ENCODE assay signal across 11 cellular contexts in the genomic region with DNA sequence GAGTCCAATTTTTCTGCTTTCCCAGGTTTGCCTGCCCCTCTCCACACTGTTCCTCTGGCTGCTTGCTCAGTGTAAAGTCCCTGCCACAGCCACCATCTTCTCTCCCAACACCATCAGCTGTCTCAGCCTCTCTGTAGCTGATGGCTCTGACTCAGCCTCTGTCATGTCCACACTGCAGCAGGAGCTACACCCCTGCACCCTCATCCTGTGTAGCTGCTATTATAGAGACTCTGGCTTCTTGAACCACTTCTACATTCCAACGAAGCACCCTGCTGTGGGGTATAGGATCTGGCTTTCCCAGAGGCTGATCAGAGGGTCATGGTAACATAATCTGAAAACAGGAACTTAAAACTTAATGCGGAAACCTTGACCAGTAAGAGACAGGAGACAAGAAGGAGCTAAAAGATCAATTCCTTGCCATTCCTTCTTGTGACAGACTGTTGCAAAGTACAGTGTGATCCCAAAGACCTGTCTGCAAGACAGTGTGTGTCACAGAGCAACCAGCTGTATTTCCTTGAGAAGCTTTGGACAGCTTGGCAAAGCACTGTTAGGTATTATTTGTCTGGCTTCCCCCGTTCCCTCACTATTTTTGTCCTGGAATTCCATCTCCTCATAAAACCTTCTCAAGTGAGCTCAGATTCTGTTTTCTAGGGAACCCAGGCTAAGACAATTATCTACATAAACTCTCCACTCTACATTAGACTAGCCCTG. TPM values are rescaled to one million over a fixed set of nuclear protein-coding genes. Genes with fewer than 3 reads are reported as not detected.
DNase-seq lines count a peak whose midpoint lies in the region; ATAC-seq and TF ChIP-seq lines count a peak whose summit lies in the region.
"Had no signal": no experiment of that assay in that cellular context is flagged by ENCODE, and none has a peak within 500 bp of the region (broad histone marks: within the 10 kb centered on the region; RNA-seq: fewer than 3 reads in every experiment).

No MANE protein-coding gene starts in this region.

- no peak overlapping the region for H3K4me3 Mint-ChIP-seq in WTC11
- no peak overlapping the region for H3K4me3 Mint-ChIP-seq in stimulated activated naive CD8-positive, alpha-beta T cell treated with anti-CD3 and anti-CD28 coated beads, Interleukin-15, amount 100 ng/mL, for 72 hours
- H3K4me3 Mint-ChIP-seq: dendritic cell treated with granulocyte-macrophage colony-stimulating factor and Interleukin-4, amounts not matched to agents 40 ng/mL and 50 ng/mL, for 4 days had no signal

- no peaks in the 10 kb centered on the region for H3K27me3 Mint-ChIP-seq in WTC11 (ENCODE audit: low read depth)
- no peaks in the 10 kb centered on the region for H3K27me3 Mint-ChIP-seq in stimulated activated naive CD8-positive, alpha-beta T cell treated with anti-CD3 and anti-CD28 coated beads, Interleukin-15, amount 100 ng/mL, for 72 hours

- TF ChIP-seq CTCF in WTC11 (IDR thresholded peaks at IDR 0.05) = no peak

- peaks cover 0 to 5% of the 10 kb centered on the region in 2 donors for H3K9me3 Mint-ChIP-seq in activated naive CD4-positive, alpha-beta T cell treated with anti-CD3 and anti-CD28 coated beads, Interleukin-2, amount 50 U/mL, for 72 hours
- H3K9me3 Mint-ChIP-seq in WTC11 = no peaks in the 10 kb centered on the region
- H3K9me3 Mint-ChIP-seq in stimulated activated naive CD8-positive, alpha-beta T cell treated with anti-CD3 and anti-CD28 coated beads, Interleukin-15, amount 100 ng/mL, for 72 hours = peaks cover 0 to 5% of the 10 kb centered on the region in 2 donors

- ATAC-seq in activated naive CD4-positive, alpha-beta T cell treated with anti-CD3 and anti-CD28 coated beads, Interleukin-2, amount 50 U/mL, for 72 hours = peak; percentile 33 to 38
- ATAC-seq in WTC11 = peak; percentile 88
- ATAC-seq in stimulated activated naive CD8-positive, alpha-beta T cell treated with anti-CD3 and anti-CD28 coated beads, Interleukin-15, amount 100 ng/mL, for 72 hours = peak; percentile 83
- no peak for ATAC-seq in HG03139 (IDR thresholded peaks at IDR 0.05; ENCODE audit: unreplicated experiment)

- H3K4me1 Mint-ChIP-seq in WTC11 = peaks cover 10% of the 10 kb centered on the region
- H3K4me1 Mint-ChIP-seq in stimulated activated naive CD8-positive, alpha-beta T cell treated with anti-CD3 and anti-CD28 coated beads, Interleukin-15, amount 100 ng/mL, for 72 hours = peaks cover 56% of the 10 kb centered on the region

- H3K36me3 Mint-ChIP-seq in activated naive CD4-positive, alpha-beta T cell treated with anti-CD3 and anti-CD28 coated beads, Interleukin-2, amount 50 U/mL, for 72 hours = peaks cover 0 to 6% of the 10 kb centered on the region in 2 donors
- H3K36me3 Mint-ChIP-seq in WTC11 = no peaks in the 10 kb centered on the region

- H3K27ac Mint-ChIP-seq in activated naive CD4-positive, alpha-beta T cell treated with anti-CD3 and anti-CD28 coated beads, Interleukin-2, amount 50 U/mL, for 72 hours = no peak overlapping the region
- no peak overlapping the region; the same call in 1 of the 2 replicates for H3K27ac Mint-ChIP-seq in WTC11
- no peak overlapping the region for H3K27ac Mint-ChIP-seq in stimulated activated naive CD8-positive, alpha-beta T cell treated with anti-CD3 and anti-CD28 coated beads, Interleukin-15, amount 100 ng/mL, for 72 hours

- POLR2A ChIA-PET in WTC11 (lab: Charles Lee) = no interaction called here

- no peak for DNase-seq in activated naive CD4-positive, alpha-beta T cell treated with anti-CD3 and anti-CD28 coated beads, Interleukin-2, amount 50 U/mL, for 72 hours (ENCODE audit: low spot score in 2 of 2)
- DNase-seq in activated naive CD4-positive, alpha-beta T cell treated with anti-CD3 and anti-CD28 coated beads, Interleukin-2, amount 50 U/mL, for 16 hours = no peak
- DNase-seq in WTC11 (ENCODE audit: low spot score) (peak; percentile 30), glomerular visceral epithelial cell (ENCODE audit: extremely low spot score) (peak; percentile 42), DMS114 treated with DMSO at 0.1 percent for 48 hours (lab: John Stamatoyannopoulos, UW; ENCODE audit: unreplicated experiment) (no peak), cerebellum (ENCODE audit: low spot score) (no peak)
- DNase-seq in stimulated activated naive CD8-positive, alpha-beta T cell treated with anti-CD3 and anti-CD28 coated beads, Interleukin-15, amount 100 ng/mL, for 72 hours = no peak
- DNase-seq: NCI-H187; stimulated activated naive CD4-positive, alpha-beta T cell had no signal

- CTCF ChIA-PET in WTC11 (lab: Charles Lee) = interaction anchor here (1.0 kb wide), 1 partner anchor 46 kb away, joined by 3 read pairs; no protein-coding TSS in a partner anchor

TF ChIP-seq in WTC11, 78 proteins besides CTCF, POLR2A, EP300 and RAD21:
- TF ChIP-seq, protein P1, sequence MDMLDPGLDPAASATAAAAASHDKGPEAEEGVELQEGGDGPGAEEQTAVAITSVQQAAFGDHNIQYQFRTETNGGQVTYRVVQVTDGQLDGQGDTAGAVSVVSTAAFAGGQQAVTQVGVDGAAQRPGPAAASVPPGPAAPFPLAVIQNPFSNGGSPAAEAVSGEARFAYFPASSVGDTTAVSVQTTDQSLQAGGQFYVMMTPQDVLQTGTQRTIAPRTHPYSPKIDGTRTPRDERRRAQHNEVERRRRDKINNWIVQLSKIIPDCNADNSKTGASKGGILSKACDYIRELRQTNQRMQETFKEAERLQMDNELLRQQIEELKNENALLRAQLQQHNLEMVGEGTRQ (CRISPR knock-in tag; IDR thresholded peaks at IDR 0.05) = no peak
- TF ChIP-seq ZNF263 (CRISPR knock-in tag; IDR thresholded peaks at IDR 0.05; ENCODE audit: low read depth) (no peak), MLX (CRISPR knock-in tag; IDR thresholded peaks at IDR 0.05) (no peak), ZBTB43 (CRISPR knock-in tag; IDR thresholded peaks at IDR 0.05) (no peak), NR1H2 (CRISPR knock-in tag; IDR thresholded peaks at IDR 0.05) (no peak), JAZF1 (CRISPR knock-in tag; IDR thresholded peaks at IDR 0.05) (no peak)
- TF ChIP-seq, protein P2, sequence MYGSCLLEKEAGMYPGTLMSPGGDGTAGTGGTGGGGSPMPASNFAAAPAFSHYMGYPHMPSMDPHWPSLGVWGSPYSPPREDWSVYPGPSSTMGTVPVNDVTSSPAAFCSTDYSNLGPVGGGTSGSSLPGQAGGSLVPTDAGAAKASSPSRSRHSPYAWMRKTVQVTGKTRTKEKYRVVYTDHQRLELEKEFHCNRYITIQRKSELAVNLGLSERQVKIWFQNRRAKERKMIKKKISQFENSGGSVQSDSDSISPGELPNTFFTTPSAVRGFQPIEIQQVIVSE (CRISPR knock-in tag; IDR thresholded peaks at IDR 0.05; ENCODE audit: borderline replicate concordance) = no peak

RNA-seq across cellular contexts. Expression of gene NRCAM, which starts 42.3 kb away (rescaled TPM):
- total RNA-seq in activated naive CD4-positive, alpha-beta T cell treated with anti-CD3 and anti-CD28 coated beads, Interleukin-2, amount 50 U/mL, for 72 hours = under 1 TPM; 0.09 to 0.80 TPM
- total RNA-seq in WTC11 (2021) = 2.6 to 2.9 TPM (median 2.7 TPM) in 3 replicates
- 194 TPM for total RNA-seq in cerebellum

Comparison
In these comparisons a context has a peak if more than half of its experiments do, and no peak if none do; other contexts are left out.
1. DNase-seq: peak in WTC11 (single experiment) and glomerular visceral epithelial cell (single experiment); none in activated naive CD4-positive, alpha-beta T cell treated with anti-CD3 and anti-CD28 coated beads, Interleukin-2, amount 50 U/mL, for 72 hours (0 of 2), activated naive CD4-positive, alpha-beta T cell treated with anti-CD3 and anti-CD28 coated beads, Interleukin-2, amount 50 U/mL, for 16 hours (single experiment), stimulated activated naive CD8-positive, alpha-beta T cell treated with anti-CD3 and anti-CD28 coated beads, Interleukin-15, amount 100 ng/mL, for 72 hours (0 of 2), DMS114 treated with DMSO at 0.1 percent for 48 hours (single experiment) and cerebellum (single experiment).
2. RNA of gene NRCAM, which starts 42.3 kb away (total RNA-seq): 194 TPM in cerebellum (single experiment); 2.6 to 2.9 TPM in WTC11 and 0.09 to 0.80 TPM in activated naive CD4-positive, alpha-beta T cell treated with anti-CD3 and anti-CD28 coated beads, Interleukin-2, amount 50 U/mL, for 72 hours; every median in the first group is over 10 times any median in the second.